Comparison of ENCODE assay signal across 8 cellular contexts in the genomic region with DNA sequence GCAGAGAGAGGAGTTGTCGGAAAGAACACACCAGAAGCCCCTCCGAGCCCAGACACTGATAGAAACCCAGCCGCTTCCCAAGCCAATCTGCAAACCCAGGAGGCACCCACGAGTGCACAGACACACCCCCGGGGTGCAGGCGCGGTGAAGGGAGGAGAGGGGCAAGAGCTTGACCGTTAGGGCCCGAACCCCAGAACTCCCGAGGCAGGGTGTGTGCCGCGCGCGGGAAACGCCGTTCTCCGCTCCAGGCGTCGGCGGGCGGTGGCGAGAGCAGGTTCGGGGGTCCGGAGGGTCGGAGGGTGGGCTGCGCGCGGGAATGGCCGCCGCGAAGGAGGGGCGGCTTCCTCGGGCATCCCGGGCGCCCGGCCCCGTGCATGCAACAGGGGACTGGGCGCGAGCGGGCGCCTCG.
DNase-seq lines count a peak whose midpoint lies in the region; FAIRE-seq and TF ChIP-seq lines count a peak whose summit lies in the region.

No MANE protein-coding gene starts in this region.

- H3F3A ChIP-seq in SU-DHL-6 (ENCODE audit: insufficient read depth): 0 out of 2 replicates have a peak, but pooled peaks cover 11% of the 10 kb centered on the region

- peak overlapping the region; percentile 76 for H3K4me3 Mint-ChIP-seq in T-helper 1 cell treated with Interleukin-12 subunit alpha and Interleukin-12 subunit beta and Interleukin-4 antibody, amounts not matched to agents 30 μg/mL and 1 μg/mL, for 36 hours

- H3K9ac ChIP-seq in SU-DHL-6 (ENCODE audit: low read length): peak overlapping the region; percentile 57

- H3K9me3 Mint-ChIP-seq in T-helper 1 cell treated with Interleukin-12 subunit alpha and Interleukin-12 subunit beta and Interleukin-4 antibody, amounts not matched to agents 30 μg/mL and 1 μg/mL, for 36 hours: no peaks in the 10 kb centered on the region

- no peak for TF ChIP-seq POLR2A in H54 (IDR thresholded peaks at IDR 0.05; ENCODE audit: low read depth, low read length)

- TF ChIP-seq CTCF in SU-DHL-6 (IDR thresholded peaks at IDR 0.05; ENCODE audit: insufficient read depth, low read length, poor library complexity, severe bottlenecking): no peak
- no peak for TF ChIP-seq CTCF in foreskin fibroblast (IDR thresholded peaks at IDR 0.05; ENCODE audit: low read depth, low read length)

- H3K27ac ChIP-seq in SU-DHL-6 (ENCODE audit: low read depth, low read length): no peak overlapping the region

- peaks cover 9% of the 10 kb centered on the region; the same call in 1 of the 2 replicates for H4K20me1 ChIP-seq in SU-DHL-6 (ENCODE audit: low read depth, low read length)

- H3K9me3 ChIP-seq in SU-DHL-6 (ENCODE audit: insufficient read depth, low read length): no peaks in the 10 kb centered on the region

- peaks cover 4% of the 10 kb centered on the region for H3K36me3 Mint-ChIP-seq in T-helper 1 cell treated with Interleukin-12 subunit alpha and Interleukin-12 subunit beta and Interleukin-4 antibody, amounts not matched to agents 30 μg/mL and 1 μg/mL, for 36 hours (ENCODE audit: low read depth)

- H3K36me3 ChIP-seq in SU-DHL-6 (ENCODE audit: low read length): no peaks in the 10 kb centered on the region

- H3K9me2 ChIP-seq in SU-DHL-6 (replicated peaks; ENCODE audit: insufficient read depth, low read length): no peaks in the 10 kb centered on the region

- H3K4me1 Mint-ChIP-seq in T-helper 1 cell treated with Interleukin-12 subunit alpha and Interleukin-12 subunit beta and Interleukin-4 antibody, amounts not matched to agents 30 μg/mL and 1 μg/mL, for 36 hours (ENCODE audit: low read depth): peaks cover 6% of the 10 kb centered on the region

- no peak overlapping the region for H3K27ac Mint-ChIP-seq in T-helper 1 cell treated with Interleukin-12 subunit alpha and Interleukin-12 subunit beta and Interleukin-4 antibody, amounts not matched to agents 30 μg/mL and 1 μg/mL, for 36 hours

- no peaks in the 10 kb centered on the region for H3K27me3 ChIP-seq in SU-DHL-6 (ENCODE audit: low read length)

- H2AFZ ChIP-seq in SU-DHL-6 (ENCODE audit: low read depth, low read length, severe bottlenecking): peak overlapping the region; percentile 82

- DNase-seq in T-helper 1 cell (no peak), foreskin fibroblast (no peak), retina (peak; percentile 87), H54 (ENCODE audit: insufficient read length, low spot score) (no peak), NCI-H345 (lab: John Stamatoyannopoulos, UW) (no peak)
- DNase-seq in stimulated activated naive CD4-positive, alpha-beta T cell (lab: John Stamatoyannopoulos, UW): no peak

- no peak for FAIRE-seq in H54 (lab: Jason Lieb, UNC)

- peak overlapping the region; percentile 59 for H3K4me2 ChIP-seq in SU-DHL-6 (ENCODE audit: low read depth, low read length, poor library complexity, severe bottlenecking)

- peak overlapping the region; percentile 87 for H3K4me3 ChIP-seq in SU-DHL-6 (ENCODE audit: insufficient read depth, low read length, poor library complexity, severe bottlenecking)
- H3K4me3 ChIP-seq in foreskin fibroblast (ENCODE audit: low read depth in 1 of 2, low read length in 2 of 2): peak overlapping the region; percentile 48 to 52

- H3K79me2 ChIP-seq in SU-DHL-6 (ENCODE audit: insufficient read depth, low read length): no peaks in the 10 kb centered on the region

- H3K27me3 Mint-ChIP-seq in T-helper 1 cell treated with Interleukin-12 subunit alpha and Interleukin-12 subunit beta and Interleukin-4 antibody, amounts not matched to agents 30 μg/mL and 1 μg/mL, for 36 hours (ENCODE audit: low read depth): peaks cover 76% of the 10 kb centered on the region
